In genomic region chrX:129777218-129777768, GRCh38 we compare ENCODE assay signal across 10 cellular contexts. TPM values are rescaled to one million over a fixed set of nuclear protein-coding genes. Genes with fewer than 3 reads are reported as not detected.
A peak's percentile ranks its signal among the peaks of the same experiment; 100 is the strongest.
DNase-seq lines count a peak whose midpoint lies in the region; ATAC-seq and TF ChIP-seq lines count a peak whose summit lies in the region.
"Had no signal": no experiment of that assay in that cellular context is flagged by ENCODE, and none has a peak within 500 bp of the region (broad histone marks: within the 10 kb centered on the region; RNA-seq: fewer than 3 reads in every experiment).

No MANE protein-coding gene starts in this region.

- no peaks in the 10 kb centered on the region for H4K20me1 ChIP-seq in hepatocyte (ENCODE audit: insufficient read depth, poor library complexity, severe bottlenecking)

- H3K79me2 ChIP-seq in hepatocyte: no peaks in the 10 kb centered on the region

- peak overlapping the region; percentile 71 for H3K4me3 Mint-ChIP-seq in activated CD4-positive, alpha-beta memory T cell treated with anti-CD3 and anti-CD28 coated beads, Interleukin-2, amount 10 ng/mL, durations not matched to agents 7 days and 5 days
- H3K4me3 Mint-ChIP-seq: nephron had no signal

- peak overlapping the region; percentile 92 for H3K27ac Mint-ChIP-seq in activated CD4-positive, alpha-beta memory T cell treated with anti-CD3 and anti-CD28 coated beads, Interleukin-2, amount 10 ng/mL, durations not matched to agents 7 days and 5 days

- TF ChIP-seq CTCF in LNCaP clone FGC (IDR thresholded peaks at IDR 0.05; ENCODE audit: control insufficient read depth, extremely low read depth, insufficient read depth) (no peak), hepatocyte (IDR thresholded peaks at IDR 0.05; ENCODE audit: poor library complexity) (no peak)

- no peaks in the 10 kb centered on the region for H3K27me3 ChIP-seq in hepatocyte

- H3K4me3 ChIP-seq in LNCaP clone FGC (ENCODE audit: low read depth, low read length) (peak overlapping the region; percentile 15; the same call in 1 of the 2 replicates), hepatocyte (no peak overlapping the region)

- H3K9me3 ChIP-seq in hepatocyte (ENCODE audit: low read depth): no peaks in the 10 kb centered on the region

- H3K9me3 Mint-ChIP-seq in activated CD4-positive, alpha-beta memory T cell treated with anti-CD3 and anti-CD28 coated beads, Interleukin-2, amount 10 ng/mL, durations not matched to agents 7 days and 5 days: no peaks in the 10 kb centered on the region

- H3K27ac ChIP-seq in hepatocyte: no peak overlapping the region

- CTCF ChIA-PET in activated CD4-positive, alpha-beta memory T cell treated with anti-CD3 and anti-CD28 coated beads, Interleukin-2, amount 10 ng/mL, durations not matched to agents 7 days and 5 days (lab: Charles Lee): interaction anchor here (0.8 to 1.9 kb wide), 5 partner anchors 9 to 39 kb away, joined by 3 to 12 read pairs (median 4); no protein-coding TSS in a partner anchor

- no peak overlapping the region for H2AFZ ChIP-seq in hepatocyte

- POLR2A ChIA-PET in activated CD4-positive, alpha-beta memory T cell treated with anti-CD3 and anti-CD28 coated beads, Interleukin-2, amount 10 ng/mL, durations not matched to agents 7 days and 5 days (lab: Charles Lee): interaction anchor here (1.1 to 20.1 kb wide), 6 partner anchors 7 to 41 kb away, joined by 3 to 354 read pairs (median 104); no protein-coding TSS in a partner anchor

- H3K4me2 ChIP-seq in hepatocyte: no peak overlapping the region

- peak; percentile 15 for ATAC-seq in GM19351 (IDR thresholded peaks at IDR 0.05; ENCODE audit: unreplicated experiment)

- 88% methylated on average over 26 of the region's 27 CpGs for WGBS in hepatocyte (ENCODE audit: low lambda C conversion rate, missing lambda C conversion rate)

- DNase-seq in LNCaP clone FGC (ENCODE audit: low read depth): peak; percentile 14
- peak; percentile 81 for DNase-seq in activated CD4-positive, alpha-beta memory T cell treated with anti-CD3 and anti-CD28 coated beads, Interleukin-2, amount 10 ng/mL, durations not matched to agents 7 days and 5 days
- peak; percentile 23 for DNase-seq in globus pallidus (ENCODE audit: low spot score)
- DNase-seq in stimulated activated CD4-positive, alpha-beta T cell treated with anti-CD3 and anti-CD28 coated beads, Interleukin-4, amount 100 ng/mL, for 1 hour: peak; percentile 67
- no peak for DNase-seq in inferior parietal cortex (ENCODE audit: extremely low spot score)
- DNase-seq in NCI-H69 (lab: John Stamatoyannopoulos, UW): no peak
- DNase-seq in hepatocyte (ENCODE audit: low spot score): no peak

- H3K4me1 Mint-ChIP-seq in activated CD4-positive, alpha-beta memory T cell treated with anti-CD3 and anti-CD28 coated beads, Interleukin-2, amount 10 ng/mL, durations not matched to agents 7 days and 5 days: peaks cover 61% of the 10 kb centered on the region

- H3K36me3 Mint-ChIP-seq in activated CD4-positive, alpha-beta memory T cell treated with anti-CD3 and anti-CD28 coated beads, Interleukin-2, amount 10 ng/mL, durations not matched to agents 7 days and 5 days (ENCODE audit: low read depth): peaks cover 29% of the 10 kb centered on the region

- H3K27me3 Mint-ChIP-seq in activated CD4-positive, alpha-beta memory T cell treated with anti-CD3 and anti-CD28 coated beads, Interleukin-2, amount 10 ng/mL, durations not matched to agents 7 days and 5 days: no peaks in the 10 kb centered on the region

- no peaks in the 10 kb centered on the region for H3K36me3 ChIP-seq in hepatocyte (replicated peaks; ENCODE audit: insufficient read depth, low read depth)

- no peaks in the 10 kb centered on the region for H3K9me2 ChIP-seq in hepatocyte (replicated peaks; ENCODE audit: insufficient read depth)

- peaks cover 3% of the 10 kb centered on the region for H3K4me1 ChIP-seq in hepatocyte (ENCODE audit: insufficient read depth)

RNA-seq across cellular contexts. Expression of gene SASH3, which starts 2.5 kb away (rescaled TPM):
- 100 to 1,000 TPM; 229 to 245 TPM for total RNA-seq in activated CD4-positive, alpha-beta memory T cell treated with anti-CD3 and anti-CD28 coated beads, Interleukin-2, amount 10 ng/mL, durations not matched to agents 7 days and 5 days
- total RNA-seq in hepatocyte: 0.67 and 0.76 TPM in 2 replicates
- polyA plus RNA-seq in hepatocyte: 0.31 and 0.96 TPM in 2 replicates
- total RNA-seq: SK-MEL-5 had no signal

RNA-seq across cellular contexts. Expression of gene XPNPEP2, which starts 38.5 kb away (rescaled TPM):
- 1 to 10 TPM; 1.7 to 2.1 TPM for total RNA-seq in activated CD4-positive, alpha-beta memory T cell treated with anti-CD3 and anti-CD28 coated beads, Interleukin-2, amount 10 ng/mL, durations not matched to agents 7 days and 5 days
- 21.9 and 24.1 TPM in 2 replicates for total RNA-seq in hepatocyte
- 15.0 and 23.1 TPM in 2 replicates for polyA plus RNA-seq in hepatocyte
- total RNA-seq: SK-MEL-5 had no signal

Comparison
In these comparisons a context has a peak if more than half of its experiments do, and no peak if none do; other contexts are left out.
1. DNase-seq: peak in LNCaP clone FGC (single experiment), activated CD4-positive, alpha-beta memory T cell treated with anti-CD3 and anti-CD28 coated beads, Interleukin-2, amount 10 ng/mL, durations not matched to agents 7 days and 5 days (single experiment), globus pallidus (single experiment) and stimulated activated CD4-positive, alpha-beta T cell treated with anti-CD3 and anti-CD28 coated beads, Interleukin-4, amount 100 ng/mL, for 1 hour (single experiment); none in inferior parietal cortex (single experiment), NCI-H69 (single experiment) and hepatocyte (single experiment).
2. RNA of gene SASH3, which starts 2.5 kb away (total RNA-seq): 229 to 245 TPM in activated CD4-positive, alpha-beta memory T cell treated with anti-CD3 and anti-CD28 coated beads, Interleukin-2, amount 10 ng/mL, durations not matched to agents 7 days and 5 days; 0.67 to 0.76 TPM in hepatocyte; every median in the first group is over 100 times any median in the second.